Comparison of ENCODE assay signal across 9 cellular contexts in genomic region chr10:110802090-110802489, GRCh38.
DNase-seq lines count a peak whose midpoint lies in the region; ATAC-seq and TF ChIP-seq lines count a peak whose summit lies in the region.
"Had no signal": no experiment of that assay in that cellular context is flagged by ENCODE, and none has a peak within 500 bp of the region (broad histone marks: within the 10 kb centered on the region; RNA-seq: fewer than 3 reads in every experiment).

No MANE protein-coding gene starts in this region.

- H3K9me3 ChIP-seq in left ventricle myocardium inferior (replicated peaks): no peaks in the 10 kb centered on the region
- H3K9me3 ChIP-seq in uterus: no peaks in the 10 kb centered on the region

- TF ChIP-seq POLR2A in uterus (IDR thresholded peaks at IDR 0.05) (no peak), GM18505 (IDR thresholded peaks at IDR 0.05; ENCODE audit: borderline replicate concordance, extremely low read depth, insufficient read depth, insufficient read length) (no peak)

- no peak overlapping the region for H3K4me3 ChIP-seq in left ventricle myocardium inferior
- no peak overlapping the region for H3K4me3 ChIP-seq in uterus

- H3K36me3 Mint-ChIP-seq in activated T-helper 1 cell treated with anti-CD3 and anti-CD28 coated beads, Interleukin-12 subunit alpha, Interleukin-12 subunit beta, Interleukin-2, Interleukin-4 antibody, amounts not matched to agents 30 ng/mL and 10 ng/mL and 1 ng/mL, durations not matched to agents 14 hours and 24 hours and 36 hours (ENCODE audit: low read depth): no peaks in the 10 kb centered on the region
- no peaks in the 10 kb centered on the region for H3K36me3 Mint-ChIP-seq in glutamatergic neuron (ENCODE audit: unreplicated experiment)

- TF ChIP-seq CTCF in left ventricle myocardium inferior (IDR thresholded peaks at IDR 0.05; ENCODE audit: borderline replicate concordance) (no peak), glutamatergic neuron (IDR thresholded peaks at IDR 0.05; ENCODE audit: partially characterized antibody, unreplicated experiment) (no peak), uterus (IDR thresholded peaks at IDR 0.05) (no peak)

- peak overlapping the region; percentile 73 for H3K27ac Mint-ChIP-seq in activated T-helper 1 cell treated with anti-CD3 and anti-CD28 coated beads, Interleukin-12 subunit alpha, Interleukin-12 subunit beta, Interleukin-2, Interleukin-4 antibody, amounts not matched to agents 30 ng/mL and 10 ng/mL and 1 ng/mL, durations not matched to agents 14 hours and 24 hours and 36 hours
- H3K27ac Mint-ChIP-seq in glutamatergic neuron (ENCODE audit: unreplicated experiment): peak overlapping the region; percentile 63

- H3K9me3 Mint-ChIP-seq in activated T-helper 1 cell treated with anti-CD3 and anti-CD28 coated beads, Interleukin-12 subunit alpha, Interleukin-12 subunit beta, Interleukin-2, Interleukin-4 antibody, amounts not matched to agents 30 ng/mL and 10 ng/mL and 1 ng/mL, durations not matched to agents 14 hours and 24 hours and 36 hours: peaks cover 4% of the 10 kb centered on the region
- peaks cover 3% of the 10 kb centered on the region for H3K9me3 Mint-ChIP-seq in glutamatergic neuron (ENCODE audit: unreplicated experiment)

- no peak for DNase-seq in left ventricle myocardium inferior
- DNase-seq in Right ventricle myocardium superior: no peak
- DNase-seq in activated T-helper 1 cell treated with anti-CD3 and anti-CD28 coated beads, Interleukin-12 subunit alpha, Interleukin-12 subunit beta, Interleukin-2, Interleukin-4 antibody, amounts not matched to agents 30 ng/mL and 10 ng/mL and 1 ng/mL, durations not matched to agents 14 hours and 24 hours and 36 hours (ENCODE audit: low spot score): no peak
- no peak for DNase-seq in glutamatergic neuron
- no peak for DNase-seq in uterus
- no peak for DNase-seq in NCI-H524 (lab: John Stamatoyannopoulos, UW)
- no peak for DNase-seq in NCI-H526 (lab: John Stamatoyannopoulos, UW)

- no peaks in the 10 kb centered on the region for H3K27me3 Mint-ChIP-seq in activated T-helper 1 cell treated with anti-CD3 and anti-CD28 coated beads, Interleukin-12 subunit alpha, Interleukin-12 subunit beta, Interleukin-2, Interleukin-4 antibody, amounts not matched to agents 30 ng/mL and 10 ng/mL and 1 ng/mL, durations not matched to agents 14 hours and 24 hours and 36 hours (ENCODE audit: insufficient read depth)
- H3K27me3 Mint-ChIP-seq in glutamatergic neuron (ENCODE audit: unreplicated experiment): peaks cover 8% of the 10 kb centered on the region

- H3K36me3 ChIP-seq in left ventricle myocardium inferior (peaks cover 24% of the 10 kb centered on the region), uterus (no peaks in the 10 kb centered on the region)

- peak overlapping the region; percentile 31 for H3K4me3 Mint-ChIP-seq in activated T-helper 1 cell treated with anti-CD3 and anti-CD28 coated beads, Interleukin-12 subunit alpha, Interleukin-12 subunit beta, Interleukin-2, Interleukin-4 antibody, amounts not matched to agents 30 ng/mL and 10 ng/mL and 1 ng/mL, durations not matched to agents 14 hours and 24 hours and 36 hours
- no peak overlapping the region for H3K4me3 Mint-ChIP-seq in glutamatergic neuron (ENCODE audit: unreplicated experiment)

- H3K4me1 ChIP-seq in left ventricle myocardium inferior (peaks cover 53% of the 10 kb centered on the region), uterus (no peaks in the 10 kb centered on the region)
- H3K4me1 ChIP-seq: foreskin keratinocyte had no signal

- H3K27me3 ChIP-seq in left ventricle myocardium inferior (ENCODE audit: low read depth) (no peaks in the 10 kb centered on the region), uterus (no peaks in the 10 kb centered on the region)

- intact Hi-C loops in left ventricle myocardium inferior (cut with micrococcal nuclease) (loop anchor here (10.0 kb wide), 1 partner anchor 93 kb away; no protein-coding TSS in a partner anchor), Right ventricle myocardium superior (cut with DNase I) (no loop called here), uterus (cut with DNase I; ENCODE audit: low total_unique reads) (loop anchor here (5.0 kb wide), 1 partner anchor 90 kb away; no protein-coding TSS in a partner anchor)
- intact Hi-C loops in activated T-helper 1 cell treated with anti-CD3 and anti-CD28 coated beads, Interleukin-12 subunit alpha, Interleukin-12 subunit beta, Interleukin-2, Interleukin-4 antibody, amounts not matched to agents 30 ng/mL and 10 ng/mL and 1 ng/mL, durations not matched to agents 14 hours and 24 hours and 36 hours (cut with micrococcal nuclease): loop anchor here (2.0 kb wide), 3 partner anchors 19 to 71 kb away; no protein-coding TSS in a partner anchor

- peak overlapping the region; percentile 62 for H3K27ac ChIP-seq in left ventricle myocardium inferior (replicated peaks)
- H3K27ac ChIP-seq in uterus: peak overlapping the region; percentile 6 to 12
- H3K27ac ChIP-seq: foreskin keratinocyte had no signal

- H3K4me1 Mint-ChIP-seq in activated T-helper 1 cell treated with anti-CD3 and anti-CD28 coated beads, Interleukin-12 subunit alpha, Interleukin-12 subunit beta, Interleukin-2, Interleukin-4 antibody, amounts not matched to agents 30 ng/mL and 10 ng/mL and 1 ng/mL, durations not matched to agents 14 hours and 24 hours and 36 hours (ENCODE audit: low read depth): peaks cover 48% of the 10 kb centered on the region
- peaks cover 51% of the 10 kb centered on the region for H3K4me1 Mint-ChIP-seq in glutamatergic neuron (ENCODE audit: low read depth, unreplicated experiment)

- ATAC-seq in Right ventricle myocardium superior (ENCODE audit: poor library complexity) (no peak), GM18505 (IDR thresholded peaks at IDR 0.05; ENCODE audit: unreplicated experiment) (no peak)
- ATAC-seq: foreskin keratinocyte had no signal
